ENCODE assay signal across 1 cellular context in the genomic region with DNA sequence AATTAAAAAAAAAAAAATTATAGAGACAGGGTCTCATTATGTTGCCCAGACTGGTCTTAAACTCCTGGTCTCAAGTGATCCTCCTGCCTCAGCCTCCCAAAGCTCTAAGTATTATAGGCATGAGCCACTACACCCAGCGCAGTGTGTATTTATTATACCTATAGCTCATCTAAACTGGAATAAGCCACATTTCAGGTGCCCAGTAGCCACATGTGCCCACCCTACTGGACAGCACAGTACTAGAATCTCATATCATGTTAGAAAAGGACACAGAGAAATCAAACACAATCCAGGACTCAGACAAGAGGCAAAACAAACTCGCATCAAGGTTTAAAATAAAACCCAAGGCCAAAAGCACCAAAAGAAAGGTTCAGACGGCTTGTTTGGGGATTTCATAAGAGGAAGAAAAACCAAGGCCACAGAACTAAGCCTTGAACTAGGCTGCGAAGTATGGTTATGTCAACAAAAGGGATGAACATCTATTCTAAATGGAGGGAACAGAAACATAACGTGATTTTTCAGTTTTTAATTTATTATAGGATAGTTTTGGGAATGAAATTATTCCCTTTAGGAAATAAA.
A peak's percentile ranks its signal among the peaks of the same experiment; 100 is the strongest.
TF ChIP-seq lines count a peak whose summit lies in the region.

No MANE protein-coding gene starts in this region.

TF ChIP-seq in HepG2, 621 proteins besides CTCF, POLR2A, EP300 and RAD21 (continued from another document):
- peak; percentile 81 for TF ChIP-seq BCL6 (CRISPR knock-in tag; IDR thresholded peaks at IDR 0.05)
- peak; percentile 77 for TF ChIP-seq RXRB (CRISPR knock-in tag; IDR thresholded peaks at IDR 0.05; ENCODE audit: borderline replicate concordance)
- peak; percentile 38; the same call in 1 of the 2 replicates for TF ChIP-seq FOXP4 (CRISPR knock-in tag; IDR thresholded peaks at IDR 0.05)
- TF ChIP-seq CHCHD3 (CRISPR knock-in tag; IDR thresholded peaks at IDR 0.05), result no peak
- TF ChIP-seq MEF2D (CRISPR knock-in tag; IDR thresholded peaks at IDR 0.05), result peak; percentile 44; the same call in 1 of the 2 replicates
- TF ChIP-seq SOX5 (CRISPR knock-in tag; IDR thresholded peaks at IDR 0.05; ENCODE audit: borderline replicate concordance), result peak; percentile 66; the same call in 1 of the 2 replicates
- peak; percentile 29; the same call in 1 of the 2 replicates for TF ChIP-seq NFIC (IDR thresholded peaks at IDR 0.05; ENCODE audit: low read length)
- no peak for TF ChIP-seq HNF1A (IDR thresholded peaks at IDR 0.05; ENCODE audit: low read depth)
- no peak for TF ChIP-seq HNF1A (CRISPR knock-in tag; IDR thresholded peaks at IDR 0.05; ENCODE audit: borderline replicate concordance)
- TF ChIP-seq ZBTB7B (CRISPR knock-in tag; IDR thresholded peaks at IDR 0.05), result peak; percentile 49; the same call in 1 of the 2 replicates
- TF ChIP-seq FOXO1 (CRISPR knock-in tag; IDR thresholded peaks at IDR 0.05), result peak; percentile 44; the same call in 1 of the 2 replicates
- TF ChIP-seq, protein P1, sequence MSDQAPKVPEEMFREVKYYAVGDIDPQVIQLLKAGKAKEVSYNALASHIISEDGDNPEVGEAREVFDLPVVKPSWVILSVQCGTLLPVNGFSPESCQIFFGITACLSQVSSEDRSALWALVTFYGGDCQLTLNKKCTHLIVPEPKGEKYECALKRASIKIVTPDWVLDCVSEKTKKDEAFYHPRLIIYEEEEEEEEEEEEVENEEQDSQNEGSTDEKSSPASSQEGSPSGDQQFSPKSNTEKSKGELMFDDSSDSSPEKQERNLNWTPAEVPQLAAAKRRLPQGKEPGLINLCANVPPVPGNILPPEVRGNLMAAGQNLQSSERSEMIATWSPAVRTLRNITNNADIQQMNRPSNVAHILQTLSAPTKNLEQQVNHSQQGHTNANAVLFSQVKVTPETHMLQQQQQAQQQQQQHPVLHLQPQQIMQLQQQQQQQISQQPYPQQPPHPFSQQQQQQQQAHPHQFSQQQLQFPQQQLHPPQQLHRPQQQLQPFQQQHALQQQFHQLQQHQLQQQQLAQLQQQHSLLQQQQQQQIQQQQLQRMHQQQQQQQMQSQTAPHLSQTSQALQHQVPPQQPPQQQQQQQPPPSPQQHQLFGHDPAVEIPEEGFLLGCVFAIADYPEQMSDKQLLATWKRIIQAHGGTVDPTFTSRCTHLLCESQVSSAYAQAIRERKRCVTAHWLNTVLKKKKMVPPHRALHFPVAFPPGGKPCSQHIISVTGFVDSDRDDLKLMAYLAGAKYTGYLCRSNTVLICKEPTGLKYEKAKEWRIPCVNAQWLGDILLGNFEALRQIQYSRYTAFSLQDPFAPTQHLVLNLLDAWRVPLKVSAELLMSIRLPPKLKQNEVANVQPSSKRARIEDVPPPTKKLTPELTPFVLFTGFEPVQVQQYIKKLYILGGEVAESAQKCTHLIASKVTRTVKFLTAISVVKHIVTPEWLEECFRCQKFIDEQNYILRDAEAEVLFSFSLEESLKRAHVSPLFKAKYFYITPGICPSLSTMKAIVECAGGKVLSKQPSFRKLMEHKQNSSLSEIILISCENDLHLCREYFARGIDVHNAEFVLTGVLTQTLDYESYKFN (CRISPR knock-in tag; conservative IDR thresholded peaks at IDR 0.05), result peak; percentile 80
- TF ChIP-seq, protein P2, sequence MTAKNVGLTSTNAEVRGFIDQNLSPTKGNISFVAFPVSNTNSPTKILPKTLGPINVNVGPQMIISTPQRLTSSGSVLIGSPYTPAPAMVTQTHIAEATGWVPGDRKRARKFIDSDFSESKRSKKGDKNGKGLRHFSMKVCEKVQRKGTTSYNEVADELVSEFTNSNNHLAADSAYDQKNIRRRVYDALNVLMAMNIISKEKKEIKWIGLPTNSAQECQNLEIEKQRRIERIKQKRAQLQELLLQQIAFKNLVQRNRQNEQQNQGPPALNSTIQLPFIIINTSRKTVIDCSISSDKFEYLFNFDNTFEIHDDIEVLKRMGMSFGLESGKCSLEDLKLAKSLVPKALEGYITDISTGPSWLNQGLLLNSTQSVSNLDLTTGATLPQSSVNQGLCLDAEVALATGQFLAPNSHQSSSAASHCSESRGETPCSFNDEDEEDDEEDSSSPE (CRISPR knock-in tag; IDR thresholded peaks at IDR 0.05), result peak; percentile 30; the same call in 1 of the 2 replicates
- peak; percentile 45; the same call in 1 of the 2 replicates for TF ChIP-seq TARDBP (CRISPR knock-in tag; IDR thresholded peaks at IDR 0.05)
- TF ChIP-seq KDM3A (CRISPR knock-in tag; IDR thresholded peaks at IDR 0.05; ENCODE audit: low read depth), result peak; percentile 39; the same call in 1 of the 2 replicates
- 0 out of 2 replicates have a peak, but pooled peaks have one; percentile 11 for TF ChIP-seq FOXK1 (CRISPR knock-in tag; IDR thresholded peaks at IDR 0.05; ENCODE audit: borderline replicate concordance, low read depth)
- no peak for TF ChIP-seq ZNF260 (CRISPR knock-in tag; IDR thresholded peaks at IDR 0.05; ENCODE audit: borderline replicate concordance, low read depth)
TF ChIP-seq in HepG2: peak in this region for 63.
